Comparison of ENCODE assay signal across 8 cellular contexts in genomic region chr16:57284952-57285263, GRCh38. TPM values are rescaled to one million over a fixed set of nuclear protein-coding genes. Genes with fewer than 3 reads are reported as not detected.
DNase-seq lines count a peak whose midpoint lies in the region; ATAC-seq and TF ChIP-seq lines count a peak whose summit lies in the region.

No MANE protein-coding gene starts in this region.

- POLR2A ChIA-PET in activated B cell treated with CpG ODN at 0.5 μM for 24 hours (lab: Charles Lee), result interaction anchor here (1.6 kb wide), 1 partner anchor 99 kb away, joined by 3 read pairs; the partner anchor contains the start of genes PSME3IP1 and RSPRY1

- H3K9me3 Mint-ChIP-seq in activated B cell treated with CpG ODN at 0.5 μM for 24 hours, result no peaks in the 10 kb centered on the region

- TF ChIP-seq CTCF in GM12875 (IDR thresholded peaks at IDR 0.05; ENCODE audit: borderline replicate concordance, insufficient read depth, low read depth, low read length) (no peak), activated B cell treated with CpG ODN at 0.5 μM for 24 hours (IDR thresholded peaks at IDR 0.05) (no peak), heart left ventricle (IDR thresholded peaks at IDR 0.05) (no peak)

- H3K36me3 ChIP-seq in heart left ventricle, result no peaks in the 10 kb centered on the region

- no peak for ATAC-seq in activated B cell treated with CpG ODN at 0.5 μM for 24 hours (ENCODE audit: low read depth)
- ATAC-seq in heart left ventricle, result no peak
- ATAC-seq in HG02763 (IDR thresholded peaks at IDR 0.05; ENCODE audit: unreplicated experiment), result no peak
- no peak for ATAC-seq in GM21423 (IDR thresholded peaks at IDR 0.05; ENCODE audit: unreplicated experiment)

- WGBS in heart left ventricle, 4 donors, result 7 to 13% (median 8%) methylated on average over 18 to 19 of the region's 19 CpGs

- H3K4me3 Mint-ChIP-seq in activated B cell treated with CpG ODN at 0.5 μM for 24 hours, result peak overlapping the region; percentile 67

- H3K4me3 ChIP-seq in GM12875 (ENCODE audit: low read depth, low read length) (peak overlapping the region; percentile 53), heart left ventricle (peak overlapping the region; percentile 27 to 71 (median 58)), skeletal muscle cell (ENCODE audit: low read depth, low read length) (peak overlapping the region; percentile 48)

- H3K27ac ChIP-seq in heart left ventricle, result peak overlapping the region in 2 of 12 donors; percentile 0 to 42

- H3K27ac Mint-ChIP-seq in activated B cell treated with CpG ODN at 0.5 μM for 24 hours, result no peak overlapping the region

- no peaks in the 10 kb centered on the region for H3K9me3 ChIP-seq in heart left ventricle

- DNase-seq in activated B cell treated with CpG ODN at 0.5 μM for 24 hours (no peak), heart left ventricle (peak in 1 of 5 donors; percentile 8), skeletal muscle cell (ENCODE audit: low read depth) (no peak), COLO668 (lab: John Stamatoyannopoulos, UW; ENCODE audit: unreplicated experiment) (no peak)
- no peak for DNase-seq in activated CD8-positive, alpha-beta memory T cell treated with anti-CD3 and anti-CD28 coated beads for 24 hours

- H3K36me3 Mint-ChIP-seq in activated B cell treated with CpG ODN at 0.5 μM for 24 hours (ENCODE audit: low read depth), result no peaks in the 10 kb centered on the region

- intact Hi-C loops in activated B cell treated with CpG ODN at 0.5 μM for 24 hours (cut with micrococcal nuclease) (loop anchor here (1.0 to 2.0 kb wide), 2 partner anchors 14 to 40 kb away; partner anchors contain the start of gene ARL2BP), heart left ventricle (cut with DNase I) (loop anchor here in 1 of 10 donors (5.0 kb wide), 1 partner anchor 43 kb away; no protein-coding TSS in a partner anchor)

- H3K4me1 ChIP-seq in heart left ventricle, result peaks cover 0 to 15% (median 10%) of the 10 kb centered on the region in 12 donors

- CTCF ChIA-PET in activated B cell treated with CpG ODN at 0.5 μM for 24 hours (lab: Charles Lee), result interaction anchor here (1.1 kb wide), 1 partner anchor 132 kb away, joined by 3 read pairs; no protein-coding TSS in a partner anchor

- TF ChIP-seq POLR2A in heart left ventricle (IDR thresholded peaks at IDR 0.05), result no peak

- H3K4me1 Mint-ChIP-seq in activated B cell treated with CpG ODN at 0.5 μM for 24 hours, result peaks cover 6% of the 10 kb centered on the region

- peaks cover 0 to 35% (median 7%) of the 10 kb centered on the region in 9 donors for H3K27me3 ChIP-seq in heart left ventricle

- peaks cover 21% of the 10 kb centered on the region for H3K27me3 Mint-ChIP-seq in activated B cell treated with CpG ODN at 0.5 μM for 24 hours

RNA-seq across cellular contexts. Expression of gene PLLP, which starts 0.4 kb away (rescaled TPM):
- total RNA-seq in activated B cell treated with CpG ODN at 0.5 μM for 24 hours (not detected in 2 replicates), heart left ventricle (10 to 100 TPM in 1 of 9 donors, 1 to 10 TPM in 8; 2.0 to 14.8 (median 2.4) TPM)
- polyA plus RNA-seq in heart left ventricle, result 10 to 100 TPM in 1 of 2 donors, 1 to 10 TPM in 1; 8.2 to 10.4 TPM

RNA-seq across cellular contexts. Expression of gene ARL2BP, which starts 39.8 kb away (rescaled TPM):
- total RNA-seq in activated B cell treated with CpG ODN at 0.5 μM for 24 hours (27.1 and 29.4 TPM in 2 replicates), heart left ventricle (10 to 100 TPM; 43.9 to 68.8 (median 52.1) TPM)
- 10 to 100 TPM; 40.3 to 83.5 TPM for polyA plus RNA-seq in heart left ventricle
